Comparison of ENCODE assay signal across 14 cellular contexts in the genomic region with DNA sequence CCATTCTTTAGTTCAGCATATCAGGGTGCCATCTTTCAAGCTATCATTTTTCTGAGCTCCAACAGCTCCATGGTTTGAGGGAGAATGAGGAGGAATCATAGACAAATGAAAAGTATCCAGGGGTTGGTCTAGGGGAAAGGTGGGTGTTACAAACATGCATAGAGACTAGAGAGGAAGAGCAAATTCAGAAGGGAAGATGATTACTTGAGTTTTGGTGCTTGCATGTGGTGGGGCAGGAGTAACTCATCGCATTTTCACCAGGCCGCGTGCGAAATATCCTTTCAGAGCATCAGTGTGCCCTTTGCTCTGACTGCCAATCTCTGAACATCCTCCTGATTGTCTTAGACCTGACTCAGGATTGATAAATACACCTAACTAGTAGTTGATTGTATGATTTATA. TPM values are rescaled to one million over a fixed set of nuclear protein-coding genes. Genes with fewer than 3 reads are reported as not detected.
DNase-seq lines count a peak whose midpoint lies in the region; ATAC-seq and TF ChIP-seq lines count a peak whose summit lies in the region.
"Had no signal": no experiment of that assay in that cellular context is flagged by ENCODE, and none has a peak within 500 bp of the region (broad histone marks: within the 10 kb centered on the region; RNA-seq: fewer than 3 reads in every experiment).

No MANE protein-coding gene starts in this region.

- peak overlapping the region; percentile 96 for H3K27ac Mint-ChIP-seq in activated T-helper 2 cell treated with anti-CD3 and anti-CD28 coated beads, Interferon-gamma antibody, Interleukin-2, Interleukin-4, amounts not matched to agents 10 μg/mL and 5 μg/mL and 100 μg/mL, durations not matched to agents 14 hours and 24 hours and 36 hours
- H3K27ac Mint-ChIP-seq in naive thymus-derived CD4-positive, alpha-beta T cell, result peak overlapping the region; percentile 88 to 100 (median 96)

- POLR2A ChIA-PET in naive thymus-derived CD4-positive, alpha-beta T cell (lab: Charles Lee), result interaction anchor here (0.6 to 27.2 kb wide), 5 partner anchors 10 to 99 kb away, joined by 3 to 1628 read pairs (median 7); a partner anchor contains a TSS

- H3K9me3 ChIP-seq in naive thymus-derived CD4-positive, alpha-beta T cell (ENCODE audit: control insufficient read depth in 2 of 3, low read length in 3 of 3), result no peaks in the 10 kb centered on the region
- no peaks in the 10 kb centered on the region for H3K9me3 ChIP-seq in upper lobe of right lung
- H3K9me3 ChIP-seq: SJSA1 had no signal

- no peaks in the 10 kb centered on the region for H3K9me3 Mint-ChIP-seq in activated T-helper 2 cell treated with anti-CD3 and anti-CD28 coated beads, Interferon-gamma antibody, Interleukin-2, Interleukin-4, amounts not matched to agents 10 μg/mL and 5 μg/mL and 100 μg/mL, durations not matched to agents 14 hours and 24 hours and 36 hours
- peaks cover 0 to 5% (median 0%) of the 10 kb centered on the region in 11 donors for H3K9me3 Mint-ChIP-seq in naive thymus-derived CD4-positive, alpha-beta T cell

- H3K4me1 Mint-ChIP-seq in activated T-helper 2 cell treated with anti-CD3 and anti-CD28 coated beads, Interferon-gamma antibody, Interleukin-2, Interleukin-4, amounts not matched to agents 10 μg/mL and 5 μg/mL and 100 μg/mL, durations not matched to agents 14 hours and 24 hours and 36 hours (ENCODE audit: low read depth), result peaks cover 66% of the 10 kb centered on the region
- peaks cover 52 to 90% (median 77%) of the 10 kb centered on the region in 7 donors for H3K4me1 Mint-ChIP-seq in naive thymus-derived CD4-positive, alpha-beta T cell

- no peak for TF ChIP-seq CTCF in upper lobe of right lung (IDR thresholded peaks at IDR 0.05)

- CTCF ChIA-PET in naive thymus-derived CD4-positive, alpha-beta T cell (lab: Charles Lee), result interaction anchor here (0.6 to 1.4 kb wide), 3 partner anchors 11 to 65 kb away, joined by 3 to 4 read pairs (median 4); no protein-coding TSS in a partner anchor

- ATAC-seq in naive thymus-derived CD4-positive, alpha-beta T cell, result no peak
- no peak for ATAC-seq in upper lobe of right lung
- ATAC-seq in HG03139 (IDR thresholded peaks at IDR 0.05; ENCODE audit: unreplicated experiment), result no peak
- ATAC-seq in HG02870 (IDR thresholded peaks at IDR 0.05; ENCODE audit: unreplicated experiment), result no peak
- no peak for ATAC-seq in HG03175 (IDR thresholded peaks at IDR 0.05; ENCODE audit: unreplicated experiment)

- H3K27me3 Mint-ChIP-seq in activated T-helper 2 cell treated with anti-CD3 and anti-CD28 coated beads, Interferon-gamma antibody, Interleukin-2, Interleukin-4, amounts not matched to agents 10 μg/mL and 5 μg/mL and 100 μg/mL, durations not matched to agents 14 hours and 24 hours and 36 hours (ENCODE audit: low read depth), result no peaks in the 10 kb centered on the region
- H3K27me3 Mint-ChIP-seq in naive thymus-derived CD4-positive, alpha-beta T cell, result no peaks in the 10 kb centered on the region

- no peaks in the 10 kb centered on the region for H3K36me3 ChIP-seq in naive thymus-derived CD4-positive, alpha-beta T cell (ENCODE audit: control insufficient read depth in 2 of 3, insufficient read depth in 3 of 3, low read length in 3 of 3)
- H3K36me3 ChIP-seq in upper lobe of right lung, result no peaks in the 10 kb centered on the region
- H3K36me3 ChIP-seq: cardiac muscle cell, SJSA1 had no signal

- peaks cover 75 to 78% of the 10 kb centered on the region in 2 donors for H3K4me1 ChIP-seq in naive thymus-derived CD4-positive, alpha-beta T cell (ENCODE audit: control insufficient read depth in 2 of 2, insufficient read depth in 2 of 2, low read length in 2 of 2)
- H3K4me1 ChIP-seq in upper lobe of right lung, result peaks cover 11% of the 10 kb centered on the region

- peak overlapping the region; percentile 29 for H3K4me3 ChIP-seq in naive thymus-derived CD4-positive, alpha-beta T cell (ENCODE audit: low read length)
- no peak overlapping the region for H3K4me3 ChIP-seq in upper lobe of right lung
- H3K4me3 ChIP-seq: cardiac muscle cell, SJSA1 had no signal

- H3K27me3 ChIP-seq in naive thymus-derived CD4-positive, alpha-beta T cell (ENCODE audit: control insufficient read depth in 2 of 2, insufficient read depth in 2 of 2, low read length in 2 of 2), result no peaks in the 10 kb centered on the region
- H3K27me3 ChIP-seq in upper lobe of right lung, result no peaks in the 10 kb centered on the region
- H3K27me3 ChIP-seq: cardiac muscle cell, SJSA1 had no signal

- peaks cover 7% of the 10 kb centered on the region for H3K36me3 Mint-ChIP-seq in activated T-helper 2 cell treated with anti-CD3 and anti-CD28 coated beads, Interferon-gamma antibody, Interleukin-2, Interleukin-4, amounts not matched to agents 10 μg/mL and 5 μg/mL and 100 μg/mL, durations not matched to agents 14 hours and 24 hours and 36 hours (ENCODE audit: low read depth)
- peaks cover 4 to 26% (median 5%) of the 10 kb centered on the region in 5 donors for H3K36me3 Mint-ChIP-seq in naive thymus-derived CD4-positive, alpha-beta T cell

- intact Hi-C loops in activated T-helper 2 cell treated with anti-CD3 and anti-CD28 coated beads, Interferon-gamma antibody, Interleukin-2, Interleukin-4, amounts not matched to agents 10 μg/mL and 5 μg/mL and 100 μg/mL, durations not matched to agents 14 hours and 24 hours and 36 hours (cut with micrococcal nuclease), result loop anchor here (1.0 kb wide), 1 partner anchor 8 kb away; a partner anchor contains a TSS
- intact Hi-C loops in naive thymus-derived CD4-positive, alpha-beta T cell (cut with micrococcal nuclease), result loop anchor here (5.0 to 10.0 kb wide), 3 partner anchors 238 to 1699 kb away; a partner anchor contains a TSS
- intact Hi-C loops in upper lobe of right lung (cut with DNase I), result no loop called here

- peak; percentile 70 for DNase-seq in activated effector memory CD4-positive, alpha-beta T cell treated with anti-CD3 and anti-CD28 coated beads, Interleukin-2, amount 50 U/mL, for 16 hours
- no peak for DNase-seq in activated effector memory CD4-positive, alpha-beta T cell treated with Interleukin-2 at 50 U/mL for 16 hours
- DNase-seq in activated T-helper 2 cell treated with anti-CD3 and anti-CD28 coated beads, Interferon-gamma antibody, Interleukin-2, Interleukin-4, amounts not matched to agents 10 μg/mL and 5 μg/mL and 100 μg/mL, durations not matched to agents 14 hours and 24 hours and 36 hours (ENCODE audit: low spot score), result no peak
- DNase-seq in naive thymus-derived CD4-positive, alpha-beta T cell, result peak in 6 of 9 donors; percentile 25 to 57 (median 48)
- DNase-seq in upper lobe of right lung, result no peak
- DNase-seq: ACHN, DND-41, kidney glomerular epithelial cell had no signal

- H3K4me3 Mint-ChIP-seq in activated T-helper 2 cell treated with anti-CD3 and anti-CD28 coated beads, Interferon-gamma antibody, Interleukin-2, Interleukin-4, amounts not matched to agents 10 μg/mL and 5 μg/mL and 100 μg/mL, durations not matched to agents 14 hours and 24 hours and 36 hours (ENCODE audit: low read depth), result peak overlapping the region; percentile 52
- peak overlapping the region; percentile 56 to 79 (median 74) for H3K4me3 Mint-ChIP-seq in naive thymus-derived CD4-positive, alpha-beta T cell

- H3K27ac ChIP-seq in naive thymus-derived CD4-positive, alpha-beta T cell (ENCODE audit: low read depth, low read length), result peak overlapping the region; percentile 90
- peak overlapping the region; percentile 78 for H3K27ac ChIP-seq in upper lobe of right lung
- H3K27ac ChIP-seq: cardiac muscle cell, SJSA1 had no signal

RNA-seq across cellular contexts. Expression of a gene that starts 7.7 kb away (rescaled TPM):
- 14.2 and 14.4 TPM in 2 replicates for total RNA-seq in activated T-helper 2 cell treated with anti-CD3 and anti-CD28 coated beads, Interferon-gamma antibody, Interleukin-2, Interleukin-4, amounts not matched to agents 10 μg/mL and 5 μg/mL and 100 μg/mL, durations not matched to agents 14 hours and 24 hours and 36 hours
- total RNA-seq in naive thymus-derived CD4-positive, alpha-beta T cell, result 10 to 100 TPM; 26.2 to 35.5 (median 31.8) TPM
- polyA plus RNA-seq in naive thymus-derived CD4-positive, alpha-beta T cell, result 1 to 10 TPM; 2.4 to 5.0 TPM
- total RNA-seq in upper lobe of right lung, result 21.0 TPM

RNA-seq across cellular contexts. Expression of a gene that starts 28.3 kb away (rescaled TPM):
- total RNA-seq in activated T-helper 2 cell treated with anti-CD3 and anti-CD28 coated beads, Interferon-gamma antibody, Interleukin-2, Interleukin-4, amounts not matched to agents 10 μg/mL and 5 μg/mL and 100 μg/mL, durations not matched to agents 14 hours and 24 hours and 36 hours, result 17.7 and 19.5 TPM in 2 replicates
- total RNA-seq in naive thymus-derived CD4-positive, alpha-beta T cell, result 10 to 100 TPM; 39.6 to 74.8 (median 71.4) TPM
- 100 to 1,000 TPM; 103 to 119 TPM for polyA plus RNA-seq in naive thymus-derived CD4-positive, alpha-beta T cell
- total RNA-seq in upper lobe of right lung, result 17.8 TPM

RNA-seq across cellular contexts. Expression of a gene that starts 51.8 kb away (rescaled TPM):
- total RNA-seq in activated T-helper 2 cell treated with anti-CD3 and anti-CD28 coated beads, Interferon-gamma antibody, Interleukin-2, Interleukin-4, amounts not matched to agents 10 μg/mL and 5 μg/mL and 100 μg/mL, durations not matched to agents 14 hours and 24 hours and 36 hours, result not detected in 2 replicates
- total RNA-seq in naive thymus-derived CD4-positive, alpha-beta T cell, result not detected
- polyA plus RNA-seq in naive thymus-derived CD4-positive, alpha-beta T cell, result under 1 TPM; 0.14 to 0.20 TPM
- total RNA-seq in upper lobe of right lung, result 1.2 TPM
- total RNA-seq: osteocyte, SJSA1 had no signal

Comparison
In these comparisons a context has a peak if more than half of its experiments do, and no peak if none do; other contexts are left out.
1. DNase-seq: peak in activated effector memory CD4-positive, alpha-beta T cell treated with anti-CD3 and anti-CD28 coated beads, Interleukin-2, amount 50 U/mL, for 16 hours (single experiment) and naive thymus-derived CD4-positive, alpha-beta T cell (6 of 9); none in activated effector memory CD4-positive, alpha-beta T cell treated with Interleukin-2 at 50 U/mL for 16 hours (single experiment), activated T-helper 2 cell treated with anti-CD3 and anti-CD28 coated beads, Interferon-gamma antibody, Interleukin-2, Interleukin-4, amounts not matched to agents 10 μg/mL and 5 μg/mL and 100 μg/mL, durations not matched to agents 14 hours and 24 hours and 36 hours (single experiment) and upper lobe of right lung (single experiment).